ENCODE assay signal across 17 cellular contexts in the genomic region with DNA sequence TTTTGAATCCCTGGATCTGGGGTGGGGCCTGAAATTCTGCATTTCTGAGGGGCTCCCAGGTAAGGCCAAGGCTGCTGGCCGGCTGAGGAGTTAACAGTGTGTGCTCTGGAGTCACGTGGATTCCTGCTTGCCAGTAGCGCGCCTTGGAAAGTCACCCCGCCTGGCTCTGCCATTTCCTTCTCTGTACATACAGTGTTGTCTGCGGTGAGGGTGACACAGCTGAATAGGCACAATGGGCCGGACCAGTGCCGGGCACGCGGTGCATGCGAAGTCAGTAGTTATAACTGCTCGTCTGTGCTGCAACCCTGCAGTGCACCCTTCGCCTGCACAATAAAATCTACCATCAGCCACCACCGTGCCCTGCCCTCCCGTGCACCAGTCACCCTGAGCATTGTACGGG.
"Had no signal": no experiment of that assay in that cellular context is flagged by ENCODE, and none has a peak within 500 bp of the region (broad histone marks: within the 10 kb centered on the region; RNA-seq: fewer than 3 reads in every experiment).

No MANE protein-coding gene starts in this region.

- H3K9me3 ChIP-seq: prostate gland, stomach, suprapubic skin, tibial nerve, vagina had no signal

- H3K36me3 ChIP-seq: prostate gland, stomach, suprapubic skin, tibial nerve, vagina had no signal

- H3K27me3 ChIP-seq: stomach, suprapubic skin, tibial nerve, vagina had no signal

- H3K4me1 ChIP-seq: prostate gland, vagina had no signal

- H3K4me3 ChIP-seq: prostate gland, stomach, suprapubic skin, tibial nerve, vagina had no signal

- DNase-seq: activated B cell treated with CpG ODN at 0.5 μM for 24 hours; activated CD4-positive, alpha-beta T cell treated with anti-CD3 and anti-CD28 coated beads for 36 hours; activated CD4-positive, alpha-beta T cell treated with anti-CD3 and anti-CD28 coated beads, Interleukin-2, amount 50 U/mL, for 4 hours; activated CD8-positive, alpha-beta memory T cell treated with anti-CD3 and anti-CD28 coated beads for 24 hours; activated CD8-positive, alpha-beta memory T cell treated with anti-CD3 and anti-CD28 coated beads, Interleukin-2, amount 50 U/mL, for 4 hours; activated naive CD4-positive, alpha-beta T cell treated with anti-CD3 and anti-CD28 coated beads for 36 hours; activated T-cell treated with anti-CD3 and anti-CD28 coated beads, Interleukin-2, amount 50 U/mL, for 4 hours; cortex of kidney; mammary epithelial cell; stimulated activated CD4-positive, alpha-beta T cell treated with anti-CD3 and anti-CD28 coated beads, Interleukin-12 subunit alpha, Interleukin-12 subunit beta, amount 100 ng/mL, for 4 hours; T-helper 17 cell had no signal

- H3K27ac ChIP-seq: epithelial cell of prostate, prostate gland, stomach, suprapubic skin, tibial nerve, vagina had no signal

- ATAC-seq: activated CD4-positive, alpha-beta T cell treated with anti-CD3 and anti-CD28 coated beads for 36 hours; activated T-cell treated with anti-CD3 and anti-CD28 coated beads, Interleukin-2, amount 50 U/mL, for 4 hours; T-helper 17 cell had no signal
